ENCODE assay signal across 8 cellular contexts in the genomic region with DNA sequence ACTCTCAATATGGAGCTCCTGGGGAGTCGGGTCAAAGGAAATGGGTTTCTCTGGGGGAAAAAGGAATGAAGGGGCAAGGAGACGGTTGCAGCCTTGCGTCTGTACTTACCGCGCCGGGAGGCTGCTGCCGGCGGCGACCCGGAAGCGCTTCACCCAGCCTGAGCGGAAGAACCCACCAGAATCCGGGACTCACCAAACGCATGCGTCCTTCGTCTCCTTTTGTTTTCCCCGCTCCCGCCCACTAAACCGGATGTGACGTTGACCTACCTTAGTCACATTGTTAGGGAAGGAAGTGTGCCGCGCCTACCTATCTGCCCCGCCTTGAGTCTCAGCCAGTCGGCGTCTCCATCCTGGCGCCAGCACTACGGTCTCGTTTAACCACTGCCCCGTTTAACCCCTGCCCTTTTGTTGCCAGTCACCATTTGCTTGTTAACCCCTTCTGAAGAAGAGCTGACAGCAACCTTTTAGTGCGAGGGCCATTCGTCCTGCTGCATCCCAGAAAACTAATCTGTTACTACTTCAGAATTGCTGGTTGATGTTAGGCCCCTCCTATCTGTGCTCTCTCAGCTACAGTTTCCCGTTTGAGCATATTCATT. TPM values are rescaled to one million over a fixed set of nuclear protein-coding genes. Genes with fewer than 3 reads are reported as not detected.
A peak's percentile ranks its signal among the peaks of the same experiment; 100 is the strongest.
DNase-seq lines count a peak whose midpoint lies in the region; ATAC-seq and TF ChIP-seq lines count a peak whose summit lies in the region.

A gene (minus strand): TSS at position 155 of the 596 bp plus-strand sequence. CDS start 1,419 bp downstream, outside the sequence.

- H3K27me3 ChIP-seq in adipocyte (replicated peaks; ENCODE audit: control insufficient read depth, insufficient read depth, low read length), result no peaks in the 10 kb centered on the region
- no peaks in the 10 kb centered on the region for H3K27me3 ChIP-seq in trophoblast cell (ENCODE audit: insufficient read depth, low read length)
- no peaks in the 10 kb centered on the region for H3K27me3 ChIP-seq in transverse colon

- peaks cover 3% of the 10 kb centered on the region for H3K79me2 ChIP-seq in trophoblast cell (ENCODE audit: control insufficient read depth, insufficient read depth, low read length, poor library complexity)

- peak within 1 kb of the TSS; percentile 90 for H4K8ac ChIP-seq in trophoblast cell (ENCODE audit: low read depth, low read length)

- intact Hi-C loops in cardiac septum (cut with DNase I), result loop anchor here (1.0 to 10.0 kb wide), 6 partner anchors 9 to 322 kb away; a partner anchor contains a TSS
- intact Hi-C loops in transverse colon (cut with DNase I; ENCODE audit: low total_unique reads), result no loop called here

- H3K9ac ChIP-seq in adipocyte (ENCODE audit: low read length), result peak within 1 kb of the TSS; percentile 97
- H3K9ac ChIP-seq in trophoblast cell (ENCODE audit: low read length), result peak within 1 kb of the TSS; percentile 99

- peak within 1 kb of the TSS; percentile 88 for H3K4me2 ChIP-seq in trophoblast cell (ENCODE audit: low read length)

- H2BK120ac ChIP-seq in trophoblast cell (ENCODE audit: insufficient read depth, low read length, poor library complexity), result peak within 1 kb of the TSS; percentile 83

- H3K23ac ChIP-seq in trophoblast cell (ENCODE audit: low read length), result no peak within 1 kb of the TSS

- H3K4me3 ChIP-seq in GM12865 (ENCODE audit: low read depth, low read length), result peak within 1 kb of the TSS; percentile 73
- peak within 1 kb of the TSS; percentile 89 for H3K4me3 ChIP-seq in adipocyte (ENCODE audit: low read length)
- peak within 1 kb of the TSS; percentile 82 for H3K4me3 ChIP-seq in trophoblast cell (ENCODE audit: low read depth, low read length)
- peak within 1 kb of the TSS; percentile 56 to 80 (median 68) for H3K4me3 ChIP-seq in transverse colon

- H3K4me1 ChIP-seq in adipocyte (ENCODE audit: control insufficient read depth, insufficient read depth, low read length), result peaks cover 22% of the 10 kb centered on the region
- peaks cover 4 to 9% of the 10 kb centered on the region in 2 experiments for H3K4me1 ChIP-seq in trophoblast cell (ENCODE audit: control insufficient read depth in 1 of 2, insufficient read depth in 2 of 2, low read length in 2 of 2)
- H3K4me1 ChIP-seq in transverse colon, result peaks cover 0 to 17% (median 8%) of the 10 kb centered on the region in 4 donors

- H4K91ac ChIP-seq in trophoblast cell (ENCODE audit: low read depth, low read length), result peak within 1 kb of the TSS; percentile 89

- H2AK5ac ChIP-seq in trophoblast cell (ENCODE audit: low read length), result peak within 1 kb of the TSS; percentile 56

- peak within 1 kb of the TSS; percentile 31 for H3K18ac ChIP-seq in trophoblast cell (ENCODE audit: low read length)

- H3K36me3 ChIP-seq in adipocyte (ENCODE audit: control insufficient read depth, insufficient read depth, low read length, severe bottlenecking) (no peaks in the 10 kb centered on the region), trophoblast cell (ENCODE audit: control insufficient read depth in 1 of 2, insufficient read depth in 2 of 2, low read length in 2 of 2) (peaks cover 9 to 19% of the 10 kb centered on the region in 2 experiments), transverse colon (no peaks in the 10 kb centered on the region)

- no peaks in the 10 kb centered on the region for H3K9me3 ChIP-seq in adipocyte (ENCODE audit: control insufficient read depth, low read length)
- H3K9me3 ChIP-seq in trophoblast cell (ENCODE audit: insufficient read depth, low read depth, low read length), result no peaks in the 10 kb centered on the region
- no peaks in the 10 kb centered on the region for H3K9me3 ChIP-seq in transverse colon

- H3K14ac ChIP-seq in trophoblast cell (ENCODE audit: low read length), result peak within 1 kb of the TSS; percentile 73

- in situ Hi-C loops in transverse colon (cut with MboI; ENCODE audit: low pct_ligation_motif_present in 1 of 4, low pct_unique_long_range_greater_than_20kb in 1 of 4, low sequenced_read_pairs in 3 of 4), result no loop called here

- TF ChIP-seq CTCF in GM12865 (IDR thresholded peaks at IDR 0.05; ENCODE audit: insufficient read depth, low read depth, low read length, missing control alignments), result no peak
- TF ChIP-seq CTCF in transverse colon (IDR thresholded peaks at IDR 0.05), result no peak

- TF ChIP-seq POLR2A in transverse colon (IDR thresholded peaks at IDR 0.05), result peak; percentile 92

- H3K27ac ChIP-seq in trophoblast cell (ENCODE audit: low read depth, low read length) (peak within 1 kb of the TSS; percentile 88), transverse colon (peak within 1 kb of the TSS; percentile 93 to 95 (median 94))

- TF ChIP-seq EP300 in transverse colon (IDR thresholded peaks at IDR 0.05; ENCODE audit: low read depth), result no peak

- peak within 1 kb of the TSS; percentile 62 for H2AFZ ChIP-seq in trophoblast cell (ENCODE audit: insufficient read depth, low read length, poor library complexity)

- WGBS in trophoblast cell (ENCODE audit: extremely low coverage, insufficient coverage, insufficient read length), result no CpG with 5 or more reads among the region's 32 CpGs
- WGBS in transverse colon (ENCODE audit: low coverage in 1 of 2), 2 donors, result 0% methylated on average over 1 to 32 of the region's 32 CpGs

- H2BK5ac ChIP-seq in trophoblast cell (ENCODE audit: low read depth, low read length, poor library complexity), result peak within 1 kb of the TSS; percentile 93

- peak; percentile 70 for ATAC-seq in HG02763 (IDR thresholded peaks at IDR 0.05; ENCODE audit: unreplicated experiment)

- peak within 1 kb of the TSS; percentile 73 for H3K4ac ChIP-seq in trophoblast cell (ENCODE audit: low read depth, low read length)

- H4K12ac ChIP-seq in trophoblast cell (ENCODE audit: low read depth, low read length), result peak within 1 kb of the TSS; percentile 69

- DNase-seq in GM12865 (ENCODE audit: low read depth) (peak; percentile 99), NCI-H1417 treated with DMSO at 0.1 percent for 48 hours (lab: John Stamatoyannopoulos, UW) (peak; percentile 99), SW480 (ENCODE audit: low spot score) (peak; percentile 100), adipocyte (ENCODE audit: low read depth) (peak; percentile 100), cardiac septum (ENCODE audit: low spot score) (peak; percentile 98), trophoblast cell (peak; percentile 100), transverse colon (peak; percentile 99)

- H3K79me1 ChIP-seq in trophoblast cell (ENCODE audit: low read length), result peaks cover 8% of the 10 kb centered on the region

- H2BK12ac ChIP-seq in trophoblast cell (ENCODE audit: low read length), result peak within 1 kb of the TSS; percentile 12

RNA-seq across cellular contexts. Expression of the gene that starts here (rescaled TPM):
- 46.4 TPM for total RNA-seq in cardiac septum
- polyA plus RNA-seq in trophoblast cell (2013), result 47.7 TPM in 2 replicates
- 10 to 100 TPM; 15.1 to 44.5 (median 27.6) TPM for total RNA-seq in transverse colon

Comparison
In these comparisons a context has a peak if more than half of its experiments do, and no peak if none do; other contexts are left out.
1. Peak in every context shown above with its lines: DNase-seq, ATAC-seq, H3K4me3 ChIP-seq and H3K27ac ChIP-seq.